In the genomic region with DNA sequence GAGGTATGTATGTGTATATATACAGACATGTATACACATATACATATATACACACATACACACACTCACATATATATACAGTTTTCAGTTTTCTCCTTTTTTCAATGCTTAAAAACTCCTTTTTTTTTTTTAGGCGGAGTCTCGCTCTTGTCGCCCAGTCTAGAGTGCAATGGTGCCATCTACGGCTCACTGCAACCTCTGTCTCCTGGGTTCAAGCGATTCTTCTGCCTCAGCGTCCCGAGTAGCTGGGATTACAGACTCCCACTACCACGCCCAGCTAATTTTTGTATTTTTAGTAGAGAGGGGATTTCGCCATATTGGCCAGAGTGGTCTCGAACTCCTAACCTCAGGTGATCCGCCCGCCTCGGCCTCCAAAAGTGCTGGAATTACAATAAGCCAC, we compare ENCODE assay signal across 8 cellular contexts. TPM values are rescaled to one million over a fixed set of nuclear protein-coding genes. Genes with fewer than 3 reads are reported as not detected.
DNase-seq lines count a peak whose midpoint lies in the region; ATAC-seq and TF ChIP-seq lines count a peak whose summit lies in the region.

No MANE protein-coding gene starts in this region.

- peaks cover 0 to 2% (median 0%) of the 10 kb centered on the region in 3 donors for H3K4me1 Mint-ChIP-seq in IgD-negative memory B cell
- H3K4me1 Mint-ChIP-seq in activated naive CD4-positive, alpha-beta T cell treated with anti-CD3 and anti-CD28 coated beads, Interleukin-2, amount 10 ng/mL, durations not matched to agents 7 days and 5 days: peaks cover 12% of the 10 kb centered on the region
- no peaks in the 10 kb centered on the region for H3K4me1 Mint-ChIP-seq in stimulated activated memory B cell treated with anti-CD40 and anti-IgM and Interleukin-4, amounts not matched to agents 10 μg/mL and 1 μg/mL and 100 μg/mL, for 72 hours

- H3K4me1 ChIP-seq in iPS-15b (ENCODE audit: control insufficient read depth, insufficient read depth, low read length): peaks cover 17% of the 10 kb centered on the region

- H3K4me3 ChIP-seq in iPS-15b (ENCODE audit: low read depth, low read length): peak overlapping the region; percentile 60

- no peak overlapping the region for H3K9ac ChIP-seq in iPS-15b (ENCODE audit: low read depth, low read length)

- no peak for ATAC-seq in stimulated activated memory B cell treated with anti-CD40 and anti-IgM and Interleukin-4, amounts not matched to agents 10 μg/mL and 1 μg/mL and 100 μg/mL, for 72 hours

- peak; percentile 53 for DNase-seq in activated naive CD4-positive, alpha-beta T cell treated with anti-CD3 and anti-CD28 coated beads, Interleukin-2, amount 10 ng/mL, durations not matched to agents 7 days and 5 days
- no peak for DNase-seq in GM10266 (ENCODE audit: extremely low spot score)
- DNase-seq in NCI-H345 treated with DMSO at 0.1 percent for 48 hours (lab: John Stamatoyannopoulos, UW; ENCODE audit: unreplicated experiment): no peak
- no peak for DNase-seq in HuH-7 (ENCODE audit: low spot score)
- no peak for DNase-seq in NCI-H1694 (lab: John Stamatoyannopoulos, UW)

- no peaks in the 10 kb centered on the region for H3K9me3 Mint-ChIP-seq in IgD-negative memory B cell
- H3K9me3 Mint-ChIP-seq in activated naive CD4-positive, alpha-beta T cell treated with anti-CD3 and anti-CD28 coated beads, Interleukin-2, amount 10 ng/mL, durations not matched to agents 7 days and 5 days: no peaks in the 10 kb centered on the region
- no peaks in the 10 kb centered on the region for H3K9me3 Mint-ChIP-seq in stimulated activated memory B cell treated with anti-CD40 and anti-IgM and Interleukin-4, amounts not matched to agents 10 μg/mL and 1 μg/mL and 100 μg/mL, for 72 hours

- H3K4me3 Mint-ChIP-seq in IgD-negative memory B cell: peak overlapping the region in 3 of 4 donors; percentile 9 to 76 (median 65)
- H3K4me3 Mint-ChIP-seq in activated naive CD4-positive, alpha-beta T cell treated with anti-CD3 and anti-CD28 coated beads, Interleukin-2, amount 10 ng/mL, durations not matched to agents 7 days and 5 days: peak overlapping the region; percentile 77
- peak overlapping the region; percentile 75 for H3K4me3 Mint-ChIP-seq in stimulated activated memory B cell treated with anti-CD40 and anti-IgM and Interleukin-4, amounts not matched to agents 10 μg/mL and 1 μg/mL and 100 μg/mL, for 72 hours

- no peaks in the 10 kb centered on the region for H3K9me3 ChIP-seq in iPS-15b (ENCODE audit: control insufficient read depth, insufficient read depth, low read length)

- peaks cover 1% of the 10 kb centered on the region for H3K36me3 Mint-ChIP-seq in IgD-negative memory B cell
- no peaks in the 10 kb centered on the region for H3K36me3 Mint-ChIP-seq in activated naive CD4-positive, alpha-beta T cell treated with anti-CD3 and anti-CD28 coated beads, Interleukin-2, amount 10 ng/mL, durations not matched to agents 7 days and 5 days
- no peaks in the 10 kb centered on the region for H3K36me3 Mint-ChIP-seq in stimulated activated memory B cell treated with anti-CD40 and anti-IgM and Interleukin-4, amounts not matched to agents 10 μg/mL and 1 μg/mL and 100 μg/mL, for 72 hours

- no peak for TF ChIP-seq CTCF in GM10266 (IDR thresholded peaks at IDR 0.05; ENCODE audit: control insufficient read depth, insufficient read depth, low read depth, missing control alignments)

- H3K27me3 Mint-ChIP-seq in IgD-negative memory B cell: peaks cover 24% of the 10 kb centered on the region
- peaks cover 51% of the 10 kb centered on the region for H3K27me3 Mint-ChIP-seq in activated naive CD4-positive, alpha-beta T cell treated with anti-CD3 and anti-CD28 coated beads, Interleukin-2, amount 10 ng/mL, durations not matched to agents 7 days and 5 days
- H3K27me3 Mint-ChIP-seq in stimulated activated memory B cell treated with anti-CD40 and anti-IgM and Interleukin-4, amounts not matched to agents 10 μg/mL and 1 μg/mL and 100 μg/mL, for 72 hours: peaks cover 37% of the 10 kb centered on the region

- H3K36me3 ChIP-seq in iPS-15b (ENCODE audit: control insufficient read depth, insufficient read depth, low read length): no peaks in the 10 kb centered on the region

- no peak overlapping the region for H3K27ac Mint-ChIP-seq in IgD-negative memory B cell
- peak overlapping the region; percentile 6 for H3K27ac Mint-ChIP-seq in activated naive CD4-positive, alpha-beta T cell treated with anti-CD3 and anti-CD28 coated beads, Interleukin-2, amount 10 ng/mL, durations not matched to agents 7 days and 5 days
- no peak overlapping the region for H3K27ac Mint-ChIP-seq in stimulated activated memory B cell treated with anti-CD40 and anti-IgM and Interleukin-4, amounts not matched to agents 10 μg/mL and 1 μg/mL and 100 μg/mL, for 72 hours

- H3K27me3 ChIP-seq in iPS-15b (ENCODE audit: control insufficient read depth, insufficient read depth, low read length): peaks cover 3% of the 10 kb centered on the region

- CTCF ChIA-PET in activated naive CD4-positive, alpha-beta T cell treated with anti-CD3 and anti-CD28 coated beads, Interleukin-2, amount 10 ng/mL, durations not matched to agents 7 days and 5 days (lab: Charles Lee): interaction anchor here (0.7 to 3.8 kb wide), 12 partner anchors 9 to 211 kb away, joined by 3 to 36 read pairs (median 4); no protein-coding TSS in a partner anchor

RNA-seq across cellular contexts. Expression of gene STYXL2, which starts 27.0 kb away (rescaled TPM):
- polyA plus RNA-seq in IgD-negative memory B cell: not detected

RNA-seq across cellular contexts. Expression of gene GPA33, which starts 30.7 kb away (rescaled TPM):
- polyA plus RNA-seq in IgD-negative memory B cell: 3.3 TPM
